Comparison of ENCODE assay signal across 1 cellular context in genomic region chr9:13529321-13530104, GRCh38.
TF ChIP-seq lines count a peak whose summit lies in the region.

No MANE protein-coding gene starts in this region.

TF ChIP-seq in HepG2, 621 proteins besides CTCF, POLR2A, EP300 and RAD21 (continued from another document):
- TF ChIP-seq ZBED4 (CRISPR knock-in tag; IDR thresholded peaks at IDR 0.05; ENCODE audit: borderline replicate concordance) = no peak
- no peak for TF ChIP-seq GABPB1 (CRISPR knock-in tag; IDR thresholded peaks at IDR 0.05)
- TF ChIP-seq TFDP1 (CRISPR knock-in tag; IDR thresholded peaks at IDR 0.05; ENCODE audit: borderline replicate concordance) = no peak
- no peak for TF ChIP-seq HMG20A (CRISPR knock-in tag; IDR thresholded peaks at IDR 0.05; ENCODE audit: borderline replicate concordance)
- no peak for TF ChIP-seq PTBP1 (IDR thresholded peaks at IDR 0.05; ENCODE audit: low read depth, low read length, poor library complexity, severe bottlenecking)
- no peak for TF ChIP-seq ZNF761 (CRISPR knock-in tag; conservative IDR thresholded peaks at IDR 0.05)
- TF ChIP-seq HOXA9 (CRISPR knock-in tag; IDR thresholded peaks at IDR 0.05; ENCODE audit: borderline replicate concordance) = no peak
